14 cellular contexts compared by ENCODE assay signal in the genomic region with DNA sequence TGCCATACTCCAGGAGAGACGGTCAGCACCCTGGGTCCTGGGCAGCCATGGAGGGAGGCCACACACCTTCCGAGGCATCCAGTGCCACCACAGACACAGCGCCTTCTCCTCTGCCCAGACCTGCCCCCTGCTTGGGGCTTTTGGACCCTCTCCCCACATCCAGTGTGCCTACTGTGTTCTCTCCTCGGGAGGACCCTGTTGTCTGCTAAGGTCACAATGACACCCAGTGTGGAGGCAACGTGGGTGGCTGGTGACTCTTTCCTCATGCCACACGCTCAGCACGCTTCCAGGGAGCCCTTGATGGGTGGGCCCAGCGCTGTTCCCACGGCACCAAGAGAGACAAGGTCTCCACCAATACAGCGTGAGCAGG.
"Had no signal": no experiment of that assay in that cellular context is flagged by ENCODE, and none has a peak within 500 bp of the region (broad histone marks: within the 10 kb centered on the region; RNA-seq: fewer than 3 reads in every experiment).

No MANE protein-coding gene starts in this region.

- H3K36me3 ChIP-seq: adrenal gland, brain microvascular endothelial cell, tibial nerve had no signal

- H3K27me3 ChIP-seq: adrenal gland, brain microvascular endothelial cell, tibial nerve had no signal

- DNase-seq: activated B cell treated with CpG ODN at 0.5 μM for 24 hours; activated CD4-positive, alpha-beta T cell treated with anti-CD3 and anti-CD28 coated beads, Interleukin-2, amount 10 ng/mL, durations not matched to agents 24 days and 14 days; activated CD8-positive, alpha-beta memory T cell treated with anti-CD3 and anti-CD28 coated beads for 24 hours; activated naive CD4-positive, alpha-beta T cell treated with anti-CD3 and anti-CD28 coated beads, Interleukin-2, amount 10 ng/mL, durations not matched to agents 7 days and 5 days; adrenal gland; brain microvascular endothelial cell; cerebellar nuclear complex; immature natural killer cell; left colon; nephron progenitor cell had no signal

- H3K4me1 Mint-ChIP-seq: immature natural killer cell had no signal

- H3K9me3 Mint-ChIP-seq: activated B cell treated with CpG ODN at 0.5 μM for 24 hours; activated CD4-positive, alpha-beta T cell treated with anti-CD3 and anti-CD28 coated beads, Interleukin-2, amount 10 ng/mL, durations not matched to agents 24 days and 14 days; activated naive CD4-positive, alpha-beta T cell treated with anti-CD3 and anti-CD28 coated beads, Interleukin-2, amount 10 ng/mL, durations not matched to agents 7 days and 5 days; immature natural killer cell; T-helper 1 cell treated with Interleukin-12 subunit alpha and Interleukin-12 subunit beta and Interleukin-4 antibody, amounts not matched to agents 30 μg/mL and 1 μg/mL, for 36 hours had no signal

- H3K27me3 Mint-ChIP-seq: activated CD4-positive, alpha-beta T cell treated with anti-CD3 and anti-CD28 coated beads, Interleukin-2, amount 10 ng/mL, durations not matched to agents 24 days and 14 days; activated naive CD4-positive, alpha-beta T cell treated with anti-CD3 and anti-CD28 coated beads, Interleukin-2, amount 10 ng/mL, durations not matched to agents 7 days and 5 days had no signal

- H3K9me3 ChIP-seq: adrenal gland had no signal

- ATAC-seq: left colon had no signal

- H3K4me3 Mint-ChIP-seq: activated B cell treated with CpG ODN at 0.5 μM for 24 hours; activated CD4-positive, alpha-beta T cell treated with anti-CD3 and anti-CD28 coated beads, Interleukin-2, amount 10 ng/mL, durations not matched to agents 24 days and 14 days; activated naive CD4-positive, alpha-beta T cell treated with anti-CD3 and anti-CD28 coated beads, Interleukin-2, amount 10 ng/mL, durations not matched to agents 7 days and 5 days; immature natural killer cell; nephron progenitor cell; T-helper 1 cell treated with Interleukin-12 subunit alpha and Interleukin-12 subunit beta and Interleukin-4 antibody, amounts not matched to agents 30 μg/mL and 1 μg/mL, for 36 hours had no signal

- H3K36me3 Mint-ChIP-seq: activated naive CD4-positive, alpha-beta T cell treated with anti-CD3 and anti-CD28 coated beads, Interleukin-2, amount 10 ng/mL, durations not matched to agents 7 days and 5 days; immature natural killer cell had no signal

- H3K27ac ChIP-seq: brain microvascular endothelial cell, tibial nerve had no signal

- FAIRE-seq: endometrium had no signal

- H3K4me1 ChIP-seq: adrenal gland had no signal

- H3K4me3 ChIP-seq: adrenal gland, lung, tibial nerve had no signal

- H3K27ac Mint-ChIP-seq: activated B cell treated with CpG ODN at 0.5 μM for 24 hours; activated CD4-positive, alpha-beta T cell treated with anti-CD3 and anti-CD28 coated beads, Interleukin-2, amount 10 ng/mL, durations not matched to agents 24 days and 14 days; activated naive CD4-positive, alpha-beta T cell treated with anti-CD3 and anti-CD28 coated beads, Interleukin-2, amount 10 ng/mL, durations not matched to agents 7 days and 5 days; T-helper 1 cell treated with Interleukin-12 subunit alpha and Interleukin-12 subunit beta and Interleukin-4 antibody, amounts not matched to agents 30 μg/mL and 1 μg/mL, for 36 hours had no signal
